ENCODE assay signal across 28 cellular contexts in genomic region chr5:152953788-152954483, GRCh38.
"Had no signal": no experiment of that assay in that cellular context is flagged by ENCODE, and none has a peak within 500 bp of the region (broad histone marks: within the 10 kb centered on the region; RNA-seq: fewer than 3 reads in every experiment).

No MANE protein-coding gene starts in this region.

- ATAC-seq: activated CD4-positive, alpha-beta T cell treated with anti-CD3 and anti-CD28 coated beads for 36 hours; activated CD8-positive, alpha-beta memory T cell treated with anti-CD3 and anti-CD28 coated beads, Interleukin-2, amount 10 ng/mL, durations not matched to agents 7 days and 5 days; activated CD8-positive, alpha-beta T cell treated with anti-CD3 and anti-CD28 coated beads, Interleukin-2, amount 10 ng/mL, durations not matched to agents 7 days and 5 days; activated naive CD8-positive, alpha-beta T cell treated with anti-CD3 and anti-CD28 coated beads, Interleukin-2, amount 50 U/mL, for 24 hours; body of pancreas; gastroesophageal sphincter had no signal

- H3K27me3 ChIP-seq: adrenal gland, body of pancreas, esophagus squamous epithelium, gastroesophageal sphincter had no signal

- H3K4me1 ChIP-seq: adrenal gland, body of pancreas, esophagus squamous epithelium, gastroesophageal sphincter had no signal

- H3K27ac ChIP-seq: adrenal gland, body of pancreas, epithelial cell of prostate, esophagus squamous epithelium, gastroesophageal sphincter had no signal

- H3K36me3 ChIP-seq: adrenal gland, esophagus squamous epithelium, gastroesophageal sphincter had no signal

- H3K9me3 ChIP-seq: adrenal gland, body of pancreas, esophagus squamous epithelium, gastroesophageal sphincter had no signal

- H3K4me3 ChIP-seq: adrenal gland, body of pancreas, esophagus squamous epithelium, gastroesophageal sphincter had no signal

- DNase-seq: activated CD4-positive, alpha-beta memory T cell treated with anti-CD3 and anti-CD28 coated beads for 36 hours; activated CD4-positive, alpha-beta T cell treated with anti-CD3 and anti-CD28 coated beads for 36 hours; activated CD4-positive, alpha-beta T cell treated with anti-CD3 and anti-CD28 coated beads, Interleukin-2, amount 10 ng/mL, durations not matched to agents 24 days and 14 days; activated CD4-positive, CD25-positive, alpha-beta regulatory T cell; activated CD4-positive, CD25-positive, alpha-beta regulatory T cell treated with anti-CD3 and anti-CD28 coated beads, Interleukin-2, amount 50 U/mL, for 72 hours; activated CD8-positive, alpha-beta memory T cell treated with anti-CD3 and anti-CD28 coated beads, Interleukin-2, amount 10 ng/mL, durations not matched to agents 7 days and 5 days; activated CD8-positive, alpha-beta memory T cell treated with anti-CD3 and anti-CD28 coated beads, Interleukin-2, amount 50 U/mL, for 4 hours; activated CD8-positive, alpha-beta T cell treated with anti-CD3 and anti-CD28 coated beads, Interleukin-2, amount 10 ng/mL, durations not matched to agents 7 days and 5 days; activated effector memory CD4-positive, alpha-beta T cell treated with anti-CD3 and anti-CD28 coated beads, Interleukin-2, amount 50 U/mL, for 16 hours; activated naive CD4-positive, alpha-beta T cell treated with anti-CD3 and anti-CD28 coated beads for 36 hours; activated naive CD8-positive, alpha-beta T cell treated with anti-CD3 and anti-CD28 coated beads for 36 hours; activated naive CD8-positive, alpha-beta T cell treated with anti-CD3 and anti-CD28 coated beads, Interleukin-2, amount 50 U/mL, for 24 hours; activated T-cell treated with anti-CD3 and anti-CD28 coated beads, Interleukin-2, amount 50 U/mL, for 1 hour; activated T-cell treated with anti-CD3 and anti-CD28 coated beads, Interleukin-2, amount 50 U/mL, for 48 hours; adrenal gland; amygdala; aorta; body of pancreas; caudate nucleus; cortex of kidney; dermis blood vessel endothelial cell; effector CD8-positive, alpha-beta T cell; esophagus squamous epithelium; foreskin melanocyte; head of caudate nucleus; T-helper 2 cell had no signal
